ENCODE assay signal across 17 cellular contexts in the genomic region with DNA sequence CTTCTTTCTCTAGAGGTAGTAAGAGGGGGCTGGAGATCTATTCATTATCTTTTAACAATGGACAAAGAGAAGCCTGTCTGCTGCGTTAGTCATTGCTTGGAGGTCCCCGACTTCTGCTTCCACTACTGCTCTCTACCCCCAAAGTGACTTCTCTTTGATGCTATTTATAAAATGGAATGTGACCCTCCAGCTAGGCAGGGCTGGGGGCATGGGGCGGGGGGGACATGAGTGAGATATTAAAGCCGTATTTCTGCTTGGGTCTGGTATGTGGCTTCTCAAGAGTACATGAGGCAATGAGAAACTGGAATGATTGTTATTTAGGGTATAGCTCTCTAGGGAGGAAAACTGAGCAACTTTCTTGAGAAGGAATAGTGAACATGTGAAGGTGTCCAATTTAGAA. TPM values are rescaled to one million over a fixed set of nuclear protein-coding genes. Genes with fewer than 3 reads are reported as not detected.
DNase-seq lines count a peak whose midpoint lies in the region; ATAC-seq, FAIRE-seq and TF ChIP-seq lines count a peak whose summit lies in the region.
"Had no signal": no experiment of that assay in that cellular context is flagged by ENCODE, and none has a peak within 500 bp of the region (broad histone marks: within the 10 kb centered on the region; RNA-seq: fewer than 3 reads in every experiment).

No MANE protein-coding gene starts in this region.

- H2AK5ac ChIP-seq in IMR-90 (ENCODE audit: low read depth, low read length) = no peak overlapping the region

- no peak overlapping the region for H3K4ac ChIP-seq in IMR-90 (ENCODE audit: low read depth, low read length)

- dilution Hi-C loops in IMR-90 (cut with HindIII; ENCODE audit: low sequenced_read_pairs, unreplicated experiment) = no loop called here

- no peak overlapping the region for H4K91ac ChIP-seq in IMR-90 (ENCODE audit: insufficient read depth, low read depth, low read length)

- CTCF ChIA-PET in IMR-90 (lab: Yijun Ruan, JAX) = interaction anchor here (0.6 kb wide), 1 partner anchor 138 kb away, joined by 5 read pairs; no protein-coding TSS in a partner anchor

- H3K9ac ChIP-seq in IMR-90 (ENCODE audit: low read depth, low read length) = no peak overlapping the region
- peak overlapping the region; percentile 55 for H3K9ac ChIP-seq in astrocyte (ENCODE audit: low read length)

- H3K36me3 ChIP-seq in IMR-90 (ENCODE audit: control insufficient read depth, insufficient read depth, low read length) (no peaks in the 10 kb centered on the region), astrocyte (ENCODE audit: insufficient read depth, low read length) (no peaks in the 10 kb centered on the region)
- H3K36me3 ChIP-seq: thoracic aorta had no signal

- no peaks in the 10 kb centered on the region for H3K36me3 Mint-ChIP-seq in astrocyte (ENCODE audit: low read depth, unreplicated experiment)
- H3K36me3 Mint-ChIP-seq: CD8-positive, alpha-beta memory T cell; natural killer cell had no signal

- TF ChIP-seq CTCF in IMR-90 (conservative IDR thresholded peaks at IDR 0.05; ENCODE audit: low read depth, low read length) (no peak), astrocyte (IDR thresholded peaks at IDR 0.05; ENCODE audit: insufficient read depth, low read depth, low read length) (no peak), GM13976 (IDR thresholded peaks at IDR 0.05; ENCODE audit: borderline replicate concordance, control extremely low read depth, extremely low read depth, insufficient read depth, missing control alignments) (no peak)

- H3K56ac ChIP-seq in IMR-90 (ENCODE audit: extremely low read depth, insufficient read depth, low read length) = no peak overlapping the region

- H3K18ac ChIP-seq in IMR-90 (ENCODE audit: low read depth, low read length) = no peak overlapping the region

- H3K4me2 ChIP-seq in IMR-90 (ENCODE audit: low read depth, low read length) (no peak overlapping the region), astrocyte (ENCODE audit: low read length) (peak overlapping the region; percentile 53)

- POLR2A ChIA-PET in IMR-90 (lab: Charles Lee; ENCODE audit: unreplicated experiment) = no interaction called here

- TF ChIP-seq RAD21 in IMR-90 (IDR thresholded peaks at IDR 0.05; ENCODE audit: low read length) = no peak

- H2AFZ ChIP-seq in IMR-90 (replicated peaks; ENCODE audit: low read length, poor library complexity) (no peak overlapping the region), astrocyte (ENCODE audit: low read depth, low read length) (no peak overlapping the region)

- H2BK20ac ChIP-seq in IMR-90 (ENCODE audit: low read depth, low read length) = no peak overlapping the region

- intact Hi-C loops in IMR-90 (cut with micrococcal nuclease) (no loop called here), left cardiac atrium (cut with DNase I) (no loop called here)

- H2BK15ac ChIP-seq in IMR-90 (ENCODE audit: low read depth, low read length) = no peak overlapping the region

- H3K27me3 Mint-ChIP-seq in astrocyte (ENCODE audit: low read depth, unreplicated experiment) = no peaks in the 10 kb centered on the region

- H3K4me1 ChIP-seq in IMR-90 (ENCODE audit: control insufficient read depth, insufficient read depth, low read length) (no peaks in the 10 kb centered on the region), astrocyte (ENCODE audit: insufficient read depth, low read length) (peaks cover 15% of the 10 kb centered on the region)

- H3K79me2 ChIP-seq in astrocyte (ENCODE audit: insufficient read depth, low read length) = no peaks in the 10 kb centered on the region

- peak; percentile 22 for DNase-seq in IMR-90
- peak; percentile 56 for DNase-seq in astrocyte (ENCODE audit: low read depth)
- no peak for DNase-seq in left cardiac atrium
- DNase-seq in retina = peak; percentile 32
- DNase-seq in HUDEP-2 (lab: John Stamatoyannopoulos, UW; ENCODE audit: unreplicated experiment in 76 of 76) = no peak
- no peak for DNase-seq in GM13976 (ENCODE audit: low spot score)
- no peak for DNase-seq in stimulated activated CD4-positive, alpha-beta T cell treated with anti-CD3 and anti-CD28 coated beads, Interleukin-1b, Interleukin-23, amount 100 ng/mL, for 48 hours
- no peak for DNase-seq in anterior cingulate cortex (lab: John Stamatoyannopoulos, UW)
- DNase-seq: activated naive CD4-positive, alpha-beta T cell treated with anti-CD3 and anti-CD28 coated beads, Interleukin-2, amount 50 U/mL, for 16 hours; CD8-positive, alpha-beta memory T cell; natural killer cell; T-helper 17 cell had no signal

- no peak overlapping the region for H3K23ac ChIP-seq in IMR-90 (ENCODE audit: low read depth, low read length)

- no peak for TF ChIP-seq POLR2A in IMR-90 (IDR thresholded peaks at IDR 0.05; ENCODE audit: low read depth, low read length)

- peak overlapping the region; percentile 64 for H3K4me3 Mint-ChIP-seq in astrocyte (ENCODE audit: unreplicated experiment)
- H3K4me3 Mint-ChIP-seq: CD8-positive, alpha-beta memory T cell; natural killer cell; T-helper 17 cell had no signal

- no peak overlapping the region for H4K5ac ChIP-seq in IMR-90 (ENCODE audit: low read depth, low read length)

- H3K9me1 ChIP-seq in IMR-90 (ENCODE audit: insufficient read depth, low read length) = no peaks in the 10 kb centered on the region

- H3K4me1 Mint-ChIP-seq in astrocyte (ENCODE audit: low read depth, unreplicated experiment) = peaks cover 14% of the 10 kb centered on the region
- H3K4me1 Mint-ChIP-seq: CD8-positive, alpha-beta memory T cell; natural killer cell; T-helper 17 cell had no signal

- no peak overlapping the region for H2AK9ac ChIP-seq in IMR-90 (replicated peaks; ENCODE audit: low read depth, low read length, poor library complexity)

- H3K27me3 ChIP-seq in IMR-90 (ENCODE audit: control insufficient read depth, insufficient read depth, low read length) (no peaks in the 10 kb centered on the region), astrocyte (ENCODE audit: insufficient read depth, low read length) (no peaks in the 10 kb centered on the region)

- H3K27ac ChIP-seq in IMR-90 (ENCODE audit: insufficient read depth, low read length) (no peak overlapping the region), astrocyte (ENCODE audit: low read depth, low read length) (peak overlapping the region; percentile 63)
- H3K27ac ChIP-seq: coronary artery, HL-60, thoracic aorta had no signal

- no peak; the same call in 1 of the 2 replicates for ATAC-seq in IMR-90 (ENCODE audit: low read depth)
- ATAC-seq in left cardiac atrium = peak; percentile 37 to 71
- ATAC-seq: natural killer cell, T-helper 17 cell had no signal

- H3K27ac Mint-ChIP-seq in astrocyte (ENCODE audit: unreplicated experiment) = peak overlapping the region; percentile 81
- H3K27ac Mint-ChIP-seq: natural killer cell, T-helper 17 cell had no signal

- BruUV-seq in IMR-90 (replicated peaks; lab: Mats Ljungman, UMichigan) = no TSS peak

- no peak overlapping the region for H2BK5ac ChIP-seq in IMR-90 (ENCODE audit: low read depth, low read length, poor library complexity, severe bottlenecking)

- H3K9me3 ChIP-seq in IMR-90 (ENCODE audit: control insufficient read depth, insufficient read depth, low read length) = no peaks in the 10 kb centered on the region
- H3K9me3 ChIP-seq in astrocyte (ENCODE audit: insufficient read depth, low read depth, low read length) = no peaks in the 10 kb centered on the region
- H3K9me3 ChIP-seq: thoracic aorta had no signal

- no peak overlapping the region for H2BK120ac ChIP-seq in IMR-90 (ENCODE audit: low read depth, low read length)

- H3K14ac ChIP-seq in IMR-90 (replicated peaks; ENCODE audit: low read depth, low read length) = no peak overlapping the region

- in situ Hi-C loops in IMR-90 (cut with MboI; ENCODE audit: low sequenced_read_pairs) = no loop called here
- in situ Hi-C loops in GM13976 (cut with MboI; ENCODE audit: low sequenced_read_pairs, unreplicated experiment) = no loop called here

- H3K4me3 ChIP-seq in IMR-90 (ENCODE audit: insufficient read depth, low read depth, low read length) (no peak overlapping the region), astrocyte (ENCODE audit: insufficient read depth, low read depth, low read length) (no peak overlapping the region)
- H3K4me3 ChIP-seq: coronary artery, thoracic aorta had no signal

- H4K20me1 ChIP-seq in IMR-90 (ENCODE audit: insufficient read depth, low read length) (no peaks in the 10 kb centered on the region), astrocyte (ENCODE audit: insufficient read depth, low read length) (no peaks in the 10 kb centered on the region)

- FAIRE-seq in astrocyte (lab: Jason Lieb, UNC) = no peak
- FAIRE-seq: frontal cortex, islet of Langerhans had no signal

- no peaks in the 10 kb centered on the region for H3K79me1 ChIP-seq in IMR-90 (ENCODE audit: low read depth in 1 of 2, low read length in 2 of 2)

- H3K9me3 Mint-ChIP-seq in astrocyte (ENCODE audit: unreplicated experiment) = no peaks in the 10 kb centered on the region
- H3K9me3 Mint-ChIP-seq: CD8-positive, alpha-beta memory T cell; natural killer cell had no signal

- no peak overlapping the region for H4K8ac ChIP-seq in IMR-90 (ENCODE audit: low read depth in 2 of 2, low read length in 2 of 2)

- 25% methylated on average over 2 of the region's 4 CpGs; no CpG with 5 or more reads in 1 of the 2 experiments for WGBS in IMR-90 (ENCODE audit: extremely low coverage in 2 of 2, insufficient read length in 1 of 2), 2 experiments

TF ChIP-seq in IMR-90, 13 proteins besides CTCF, POLR2A, EP300 and RAD21 (continues in another document):
- no peak for TF ChIP-seq BHLHE40 (IDR thresholded peaks at IDR 0.05; ENCODE audit: low read depth, low read length)
- no peak for TF ChIP-seq MXI1 (IDR thresholded peaks at IDR 0.05; ENCODE audit: borderline replicate concordance, low read depth, low read length)
- no peak for TF ChIP-seq MAZ (IDR thresholded peaks at IDR 0.05; ENCODE audit: borderline replicate concordance, low read depth, low read length)
- TF ChIP-seq SMC3 (IDR thresholded peaks at IDR 0.05; ENCODE audit: low read depth, low read length) = no peak
- TF ChIP-seq RFX5 (IDR thresholded peaks at IDR 0.05; ENCODE audit: low read depth, low read length) = no peak
- TF ChIP-seq NFE2L2 (IDR thresholded peaks at IDR 0.05; ENCODE audit: low read depth, low read length) = no peak
- TF ChIP-seq ELK1 (IDR thresholded peaks at IDR 0.05; ENCODE audit: borderline replicate concordance, low read depth, low read length) = no peak

RNA-seq across cellular contexts. Expression of gene NUDT4, which starts 41.4 kb away (rescaled TPM):
- total RNA-seq in IMR-90 (2012; rRNA removed) (25.6 and 61.9 TPM in 2 replicates), astrocyte (54.8 and 60.2 TPM in 2 replicates), left cardiac atrium (100 to 1,000 TPM; 140 to 244 TPM)
- polyA plus RNA-seq in IMR-90 (2012; rRNA removed) = 17.8 and 23.6 TPM in 2 replicates
- 6.2 and 9.8 TPM in 2 replicates for polyA plus RNA-seq in IMR-90 (2012; cell fraction: cytosol; rRNA removed)
- polyA plus RNA-seq in IMR-90 (2012; cell fraction: nucleus; rRNA removed; ENCODE audit: low replicate concordance) = 5.4 and 9.6 TPM in 2 replicates

Comparison
In these comparisons a context has a peak if more than half of its experiments do, and no peak if none do; other contexts are left out.
1. DNase-seq: peak in IMR-90 (single experiment), astrocyte (single experiment) and retina (single experiment); none in left cardiac atrium (single experiment), HUDEP-2 (0 of 76), GM13976 (single experiment), stimulated activated CD4-positive, alpha-beta T cell treated with anti-CD3 and anti-CD28 coated beads, Interleukin-1b, Interleukin-23, amount 100 ng/mL, for 48 hours (single experiment) and anterior cingulate cortex (0 of 58).